2 cellular contexts compared by ENCODE assay signal in the genomic region with DNA sequence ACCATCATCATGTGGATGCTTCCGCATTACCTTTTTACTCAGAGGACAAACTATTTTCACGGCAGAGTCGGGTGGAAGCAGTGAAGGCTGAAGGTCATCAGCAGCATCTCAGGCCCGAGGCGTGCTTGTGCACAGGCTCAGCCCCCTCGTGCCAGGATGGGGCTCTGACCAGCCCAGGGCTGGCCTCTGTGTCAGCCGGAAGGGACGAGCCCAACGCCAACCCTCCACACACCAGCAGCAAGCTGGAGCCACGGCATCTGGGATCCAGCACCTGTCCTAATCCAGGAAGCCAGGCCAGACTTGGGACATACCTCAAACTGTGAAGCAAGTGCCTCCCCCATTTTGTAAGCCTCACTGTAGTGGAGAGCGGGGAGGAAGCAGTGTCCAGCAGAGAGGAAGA.
TF ChIP-seq lines count a peak whose summit lies in the region.

No MANE protein-coding gene starts in this region.

TF ChIP-seq in PFSK-1, 5 proteins besides CTCF, POLR2A, EP300 and RAD21:
- no peak for TF ChIP-seq FOXP2 (optimal IDR thresholded peaks at IDR 0.05; ENCODE audit: borderline replicate concordance, extremely low read depth, extremely low read length, insufficient read depth)
- no peak for TF ChIP-seq TAF1 (IDR thresholded peaks at IDR 0.05; ENCODE audit: borderline replicate concordance, insufficient read depth, low read length)
- 0 out of 2 replicates have a peak, but pooled peaks have one; percentile 10 for TF ChIP-seq POLR2AphosphoS5 (IDR thresholded peaks at IDR 0.05; ENCODE audit: low read depth, low read length)
TF ChIP-seq in PFSK-1: peak in this region for 1.

TF ChIP-seq in HepG2, 621 proteins besides CTCF, POLR2A, EP300 and RAD21:
- TF ChIP-seq AGO2 (optimal IDR thresholded peaks at IDR 0.05; ENCODE audit: low read depth, low read length), result peak; percentile 88
- TF ChIP-seq FIP1L1 (IDR thresholded peaks at IDR 0.05; ENCODE audit: borderline replicate concordance, insufficient read depth, low read depth, low read length), result no peak
TF ChIP-seq in HepG2: peak in this region for 1.
